ENCODE assay signal across 11 cellular contexts in the genomic region with DNA sequence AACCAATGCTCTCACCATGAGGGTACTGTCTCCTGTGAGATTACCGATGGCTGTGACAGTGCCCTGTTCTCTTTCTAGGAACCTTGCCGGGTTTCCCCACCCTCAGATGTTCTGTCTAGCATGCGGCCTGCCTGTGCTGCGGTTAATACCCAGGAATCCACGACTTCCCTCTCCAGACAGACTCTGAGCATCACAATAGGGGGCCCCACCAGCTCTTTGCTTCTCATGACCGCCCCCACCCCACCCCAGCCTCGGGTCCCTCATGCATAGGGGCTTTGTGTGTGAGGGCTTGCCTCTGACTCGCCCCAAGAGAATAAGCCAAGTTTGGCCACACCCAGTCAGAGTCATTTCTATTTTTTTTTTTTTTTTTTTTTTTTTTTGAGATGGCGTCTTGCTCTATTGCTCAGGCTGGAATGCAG. TPM values are rescaled to one million over a fixed set of nuclear protein-coding genes. Genes with fewer than 3 reads are reported as not detected.
DNase-seq lines count a peak whose midpoint lies in the region; ATAC-seq and TF ChIP-seq lines count a peak whose summit lies in the region.
"Had no signal": no experiment of that assay in that cellular context is flagged by ENCODE, and none has a peak within 500 bp of the region (broad histone marks: within the 10 kb centered on the region; RNA-seq: fewer than 3 reads in every experiment).

No MANE protein-coding gene starts in this region.

- H3K36me3 Mint-ChIP-seq in glutamatergic neuron (ENCODE audit: unreplicated experiment) (no peaks in the 10 kb centered on the region), natural killer cell (no peaks in the 10 kb centered on the region)
- H3K36me3 Mint-ChIP-seq: neural progenitor cell had no signal

- DNase-seq in AG08395 (ENCODE audit: low spot score) (peak; percentile 38), GM20000 (ENCODE audit: low spot score) (peak; percentile 57), kidney tubule cell (ENCODE audit: low spot score) (peak; percentile 28), glutamatergic neuron (no peak), NCI-H2081 treated with DMSO at 0.1 percent for 48 hours (lab: John Stamatoyannopoulos, UW) (no peak), natural killer cell (no peak)
- peak; percentile 66 for DNase-seq in activated CD8-positive, alpha-beta memory T cell treated with anti-CD3 and anti-CD28 coated beads, Interleukin-2, amount 50 U/mL, for 48 hours
- DNase-seq: effector CD8-positive, alpha-beta T cell; Right ventricle myocardium superior had no signal

- no peak for ATAC-seq in HG02981 (IDR thresholded peaks at IDR 0.05; ENCODE audit: unreplicated experiment)
- ATAC-seq in natural killer cell, result no peak

- H3K9me3 Mint-ChIP-seq in glutamatergic neuron (ENCODE audit: unreplicated experiment) (peaks cover 7% of the 10 kb centered on the region), natural killer cell (no peaks in the 10 kb centered on the region)
- H3K9me3 Mint-ChIP-seq: neural progenitor cell had no signal

- peaks cover 2% of the 10 kb centered on the region for H3K4me1 Mint-ChIP-seq in glutamatergic neuron (ENCODE audit: low read depth, unreplicated experiment)
- H3K4me1 Mint-ChIP-seq in natural killer cell, result peaks cover 23 to 43% of the 10 kb centered on the region in 2 donors

- TF ChIP-seq CTCF in GM20000 (IDR thresholded peaks at IDR 0.05; ENCODE audit: extremely low read depth, missing control alignments) (no peak), glutamatergic neuron (IDR thresholded peaks at IDR 0.05; ENCODE audit: partially characterized antibody, unreplicated experiment) (no peak), natural killer cell (IDR thresholded peaks at IDR 0.05) (no peak)

- intact Hi-C loops in natural killer cell (cut with micrococcal nuclease), result no loop called here

- H3K4me3 Mint-ChIP-seq in glutamatergic neuron (ENCODE audit: unreplicated experiment) (no peak overlapping the region), natural killer cell (no peak overlapping the region)
- H3K4me3 Mint-ChIP-seq: neural progenitor cell had no signal

- H3K27me3 Mint-ChIP-seq in glutamatergic neuron (ENCODE audit: unreplicated experiment) (no peaks in the 10 kb centered on the region), natural killer cell (ENCODE audit: low read depth in 2 of 2) (no peaks in the 10 kb centered on the region)

- no peak overlapping the region for H3K27ac Mint-ChIP-seq in glutamatergic neuron (ENCODE audit: unreplicated experiment)
- no peak overlapping the region for H3K27ac Mint-ChIP-seq in natural killer cell
- H3K27ac Mint-ChIP-seq: neural progenitor cell had no signal

RNA-seq across cellular contexts. Expression of a gene that starts 10.3 kb away (rescaled TPM):
- total RNA-seq in glutamatergic neuron (ENCODE audit: unreplicated experiment) (not detected), natural killer cell (100 to 1,000 TPM; 130 to 146 (median 131) TPM)

Comparison
In these comparisons a context has a peak if more than half of its experiments do, and no peak if none do; other contexts are left out.
1. DNase-seq: peak in AG08395 (single experiment), GM20000 (single experiment), activated CD8-positive, alpha-beta memory T cell treated with anti-CD3 and anti-CD28 coated beads, Interleukin-2, amount 50 U/mL, for 48 hours (single experiment) and kidney tubule cell (single experiment); none in glutamatergic neuron (single experiment), NCI-H2081 treated with DMSO at 0.1 percent for 48 hours (single experiment) and natural killer cell (single experiment).
2. RNA of a gene that starts 10.3 kb away (total RNA-seq): 130 to 146 TPM in natural killer cell; not detected in glutamatergic neuron (single experiment); every median in the first group is over 100 times any median in the second.